Comparison of ENCODE assay signal across 8 cellular contexts in genomic region chr4:186137193-186137792, GRCh38. TPM values are rescaled to one million over a fixed set of nuclear protein-coding genes. Genes with fewer than 3 reads are reported as not detected.
DNase-seq lines count a peak whose midpoint lies in the region; TF ChIP-seq lines count a peak whose summit lies in the region.

No MANE protein-coding gene starts in this region.

- H3K36me3 Mint-ChIP-seq in HFFc6 (ENCODE audit: low read depth): no peaks in the 10 kb centered on the region

- no peaks in the 10 kb centered on the region for H3K9me3 Mint-ChIP-seq in HFFc6

- no peaks in the 10 kb centered on the region; the same call in 1 of the 2 replicates for H3K4me1 Mint-ChIP-seq in HFFc6 (ENCODE audit: low read depth)

- peaks cover 27% of the 10 kb centered on the region for H3K27me3 Mint-ChIP-seq in HFFc6 (ENCODE audit: insufficient read depth)

- H3K27ac Mint-ChIP-seq in HFFc6: no peak overlapping the region

- peak; percentile 54 for TF ChIP-seq CTCF in GM06990 (IDR thresholded peaks at IDR 0.05; ENCODE audit: insufficient read depth, low read length, poor library complexity, severe bottlenecking)
- TF ChIP-seq CTCF in HFFc6 (IDR thresholded peaks at IDR 0.05): peak; percentile 79
- TF ChIP-seq CTCF in suprapubic skin (IDR thresholded peaks at IDR 0.05): peak; percentile 13 to 58

- DNase-seq in GM06990 (ENCODE audit: extremely low read depth, insufficient read length) (no peak), HFFc6 (no peak), RPMI8226 (peak; percentile 11), foreskin melanocyte (peak; percentile 24), suprapubic skin (ENCODE audit: low spot score in 2 of 2) (no peak), NCI-H2107 (lab: John Stamatoyannopoulos, UW) (no peak), ureter (ENCODE audit: low spot score) (no peak), T1000 (lab: John Stamatoyannopoulos, UW) (no peak)

- WGBS in suprapubic skin: 71% methylated on average over 6 of the region's 6 CpGs

- no peak overlapping the region for H3K27ac ChIP-seq in suprapubic skin

- no peak for TF ChIP-seq EP300 in suprapubic skin (IDR thresholded peaks at IDR 0.05)

- H3K36me3 ChIP-seq in GM06990 (ENCODE audit: control insufficient read depth, insufficient read depth, low read length) (no peaks in the 10 kb centered on the region), suprapubic skin (no peaks in the 10 kb centered on the region)

- TF ChIP-seq POLR2A in suprapubic skin (IDR thresholded peaks at IDR 0.05): no peak

- no peaks in the 10 kb centered on the region for H3K4me1 ChIP-seq in suprapubic skin

- H3K27me3 ChIP-seq in GM06990 (replicated peaks; ENCODE audit: control insufficient read depth, insufficient read depth, low read length): no peaks in the 10 kb centered on the region
- no peaks in the 10 kb centered on the region for H3K27me3 ChIP-seq in suprapubic skin

- no peak overlapping the region for H3K4me3 Mint-ChIP-seq in HFFc6

- H3K9me3 ChIP-seq in suprapubic skin: no peaks in the 10 kb centered on the region

- H3K4me3 ChIP-seq in GM06990 (replicated peaks; ENCODE audit: low read depth, low read length): no peak overlapping the region
- no peak overlapping the region for H3K4me3 ChIP-seq in suprapubic skin

RNA-seq across cellular contexts. Expression of gene FAM149A, which starts 32.8 kb away (rescaled TPM):
- total RNA-seq in HFFc6 (2021; fragmentation: NEBNext Ultra II Directional; extraction: Animal tissue kit (Norgen Biotek cat#: 25700)): not detected
- total RNA-seq in suprapubic skin (1 to 10 TPM; 2.9 to 4.3 (median 3.8) TPM), ureter (40.5 TPM)

RNA-seq across cellular contexts. Expression of gene CYP4V2, which starts 54.1 kb away (rescaled TPM):
- total RNA-seq in HFFc6 (2021; fragmentation: NEBNext Ultra II Directional; extraction: Animal tissue kit (Norgen Biotek cat#: 25700)): 1 to 10 TPM; 4.8 to 8.4 (median 6.1) TPM
- total RNA-seq in suprapubic skin (10 to 100 TPM in 1 of 4 donors, 1 to 10 TPM in 3; 7.0 to 12.1 (median 7.9) TPM), ureter (47.3 TPM)

Comparison
In these comparisons a context has a peak if more than half of its experiments do, and no peak if none do; other contexts are left out.
1. DNase-seq: peak in RPMI8226 (single experiment) and foreskin melanocyte (single experiment); none in GM06990 (single experiment), HFFc6 (single experiment), suprapubic skin (0 of 2), NCI-H2107 (single experiment), ureter (single experiment) and T1000 (single experiment).
2. Peak in every context shown above with its lines, with median percentiles within 50 percentile points of each other: CTCF ChIP-seq.